Comparison of ENCODE assay signal across 22 cellular contexts in the genomic region with DNA sequence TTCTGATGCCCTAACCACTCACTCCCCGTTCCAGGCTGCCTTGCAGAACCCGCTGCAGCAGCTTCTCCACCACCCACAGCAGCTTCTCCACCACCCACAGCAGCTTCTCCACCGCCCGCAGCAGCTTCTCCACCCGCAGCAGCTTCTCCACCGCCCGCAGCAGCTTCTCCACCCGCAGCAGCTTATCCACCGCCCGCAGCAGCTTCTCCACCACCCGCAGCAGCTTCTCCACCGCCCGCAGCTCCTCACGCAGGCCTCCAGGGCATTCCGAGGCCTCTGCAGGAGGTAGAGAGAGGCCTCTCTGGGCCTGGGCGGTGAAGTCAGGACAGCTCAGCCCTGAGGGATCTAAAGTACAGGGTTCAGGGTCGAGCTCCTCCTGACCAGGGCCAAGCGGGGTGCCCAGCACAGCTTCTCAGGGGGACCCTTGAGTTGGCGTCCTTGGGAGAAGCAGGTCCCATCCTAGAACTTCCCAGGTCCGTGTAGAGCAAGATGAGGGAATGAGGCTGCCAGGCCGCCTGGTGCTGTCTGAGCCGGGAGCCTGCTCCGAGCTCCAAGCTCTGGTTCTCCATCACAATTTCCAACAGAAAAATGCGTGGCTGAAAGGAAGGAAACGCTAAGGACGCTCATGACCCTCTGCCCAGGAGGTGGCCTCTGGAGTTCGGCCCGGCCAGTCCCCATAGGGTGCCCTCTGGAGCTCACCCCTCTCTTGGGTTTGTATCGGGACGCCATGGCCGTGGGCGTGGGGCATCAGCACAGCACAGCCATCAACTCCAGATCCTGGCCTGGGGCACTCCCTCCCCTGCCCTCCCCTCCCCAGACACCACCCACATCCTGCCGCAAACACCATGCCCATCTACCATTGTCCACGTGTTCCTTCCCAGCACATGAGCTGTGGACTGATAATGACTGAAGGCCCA.
DNase-seq lines count a peak whose midpoint lies in the region; ATAC-seq and TF ChIP-seq lines count a peak whose summit lies in the region.
"Had no signal": no experiment of that assay in that cellular context is flagged by ENCODE, and none has a peak within 500 bp of the region (broad histone marks: within the 10 kb centered on the region; RNA-seq: fewer than 3 reads in every experiment).

No MANE protein-coding gene starts in this region.

- no peak for TF ChIP-seq CTCF in chondrocyte (IDR thresholded peaks at IDR 0.05)

- H3K9ac ChIP-seq in neuronal stem cell (ENCODE audit: low read depth, low read length, poor library complexity), result no peak overlapping the region

- H3K4me3 ChIP-seq in neuronal stem cell (ENCODE audit: low read length in 2 of 2), result no peak overlapping the region
- H3K4me3 ChIP-seq: gastroesophageal sphincter, lower lobe of right lung had no signal

- intact Hi-C loops in Right ventricle myocardium inferior (cut with DNase I) (no loop called here), left ventricle myocardium superior (cut with micrococcal nuclease) (no loop called here)

- no peak overlapping the region for H4K8ac ChIP-seq in neuronal stem cell (ENCODE audit: low read depth, low read length)

- no peaks in the 10 kb centered on the region for H3K79me1 ChIP-seq in neuronal stem cell (ENCODE audit: low read depth, low read length)

- H3K4me3 Mint-ChIP-seq in chondrocyte (ENCODE audit: unreplicated experiment), result no peak overlapping the region
- H3K4me3 Mint-ChIP-seq: CD14-positive monocyte had no signal

- H3K36me3 ChIP-seq in neuronal stem cell (replicated peaks in 1 of 2; ENCODE audit: control insufficient read depth in 2 of 2, insufficient read depth in 2 of 2, low read length in 2 of 2), result no peaks in the 10 kb centered on the region
- H3K36me3 ChIP-seq: gastroesophageal sphincter, lower lobe of right lung, WERI-Rb-1 had no signal

- H3K4me2 ChIP-seq in neuronal stem cell (ENCODE audit: insufficient read depth, low read length, poor library complexity, severe bottlenecking), result no peak overlapping the region

- H3K18ac ChIP-seq in neuronal stem cell (ENCODE audit: low read length), result peak overlapping the region; percentile 60

- no peak overlapping the region for H3K27ac ChIP-seq in neuronal stem cell (replicated peaks; ENCODE audit: low read length)
- H3K27ac ChIP-seq: gastroesophageal sphincter, HL-60, lower lobe of right lung, WERI-Rb-1 had no signal

- H2AK5ac ChIP-seq in neuronal stem cell (ENCODE audit: low read depth, low read length), result peak overlapping the region; percentile 61

- H2BK5ac ChIP-seq in neuronal stem cell (ENCODE audit: low read length), result no peak overlapping the region

- H4K91ac ChIP-seq in neuronal stem cell (ENCODE audit: low read depth, low read length, poor library complexity), result no peak overlapping the region

- no peak overlapping the region for H2BK120ac ChIP-seq in neuronal stem cell (ENCODE audit: low read depth, low read length)

- H2AFZ ChIP-seq in neuronal stem cell (ENCODE audit: low read length), result no peak overlapping the region

- peaks cover 0 to 5% of the 10 kb centered on the region in 2 donors for H3K9me3 ChIP-seq in neuronal stem cell (replicated peaks in 1 of 2; ENCODE audit: control insufficient read depth in 2 of 2, insufficient read depth in 1 of 2, low read depth in 1 of 2, low read length in 2 of 2)

- DNase-seq in Right ventricle myocardium inferior (ENCODE audit: missing footprints) (peak; percentile 61), left ventricle myocardium superior (no peak), chondrocyte (ENCODE audit: low spot score) (peak; percentile 83), neuronal stem cell (ENCODE audit: low spot score) (no peak), ureter (ENCODE audit: low spot score) (peak; percentile 26)
- DNase-seq: activated CD4-positive, alpha-beta T cell treated with anti-CD3 and anti-CD28 coated beads, Interleukin-2, amount 50 U/mL, for 1 hour; activated naive CD4-positive, alpha-beta T cell; activated T-cell treated with anti-CD3 and anti-CD28 coated beads for 4 hours; Calu3; hippocampal formation; Karpas-422; lower lobe of right lung; MV-4-11; NCI-H526 treated with DMSO at 0.1 percent for 48 hours; T-helper 2 cell; WERI-Rb-1 had no signal

- no CpG with 5 or more reads among the region's 34 CpGs for WGBS in neuronal stem cell (ENCODE audit: extremely low coverage in 2 of 2, insufficient read length in 2 of 2, insufficient replicate concordance in 1 of 2), 2 donors

- H3K27ac Mint-ChIP-seq in chondrocyte (ENCODE audit: unreplicated experiment), result no peak overlapping the region
- H3K27ac Mint-ChIP-seq: CD14-positive monocyte had no signal

- H3K27me3 ChIP-seq in neuronal stem cell (ENCODE audit: control insufficient read depth in 3 of 3, insufficient read depth in 3 of 3, low read depth in 1 of 3, low read length in 3 of 3), result no peaks in the 10 kb centered on the region

- H3K4me1 Mint-ChIP-seq in chondrocyte (ENCODE audit: low read depth), result no peaks in the 10 kb centered on the region
- H3K4me1 Mint-ChIP-seq: CD14-positive monocyte had no signal

- peaks cover 7% of the 10 kb centered on the region for H3K27me3 Mint-ChIP-seq in chondrocyte (ENCODE audit: low read depth)

- peak overlapping the region; percentile 63 for H3K23ac ChIP-seq in neuronal stem cell (ENCODE audit: low read depth, low read length, poor library complexity)

- H2BK12ac ChIP-seq in neuronal stem cell (ENCODE audit: low read length), result no peak overlapping the region

- peaks cover 7% of the 10 kb centered on the region for H3K9me3 Mint-ChIP-seq in chondrocyte (ENCODE audit: low read depth)

- H3K4me1 ChIP-seq in neuronal stem cell (ENCODE audit: control insufficient read depth in 2 of 2, insufficient read depth in 1 of 2, low read depth in 1 of 2, low read length in 2 of 2), result no peaks in the 10 kb centered on the region
- H3K4me1 ChIP-seq: gastroesophageal sphincter, lower lobe of right lung had no signal

- peak overlapping the region; percentile 14 for H3K14ac ChIP-seq in neuronal stem cell (ENCODE audit: low read length)

- peak overlapping the region; percentile 44 for H2BK15ac ChIP-seq in neuronal stem cell (ENCODE audit: low read length)

- ATAC-seq in Right ventricle myocardium inferior (no peak), left ventricle myocardium superior (no peak), HG03432 (IDR thresholded peaks at IDR 0.05; ENCODE audit: unreplicated experiment) (no peak), HG02885 (IDR thresholded peaks at IDR 0.05; ENCODE audit: poor library complexity, unreplicated experiment) (no peak), HG03097 (IDR thresholded peaks at IDR 0.05; ENCODE audit: low FRiP score, unreplicated experiment) (no peak)
- ATAC-seq: gastroesophageal sphincter, lower lobe of right lung had no signal

- peaks cover 2% of the 10 kb centered on the region for H3K36me3 Mint-ChIP-seq in chondrocyte (ENCODE audit: low read depth)
- H3K36me3 Mint-ChIP-seq: CD14-positive monocyte had no signal

- H3K4ac ChIP-seq in neuronal stem cell (ENCODE audit: low read length), result no peak overlapping the region

Comparison
In these comparisons a context has a peak if more than half of its experiments do, and no peak if none do; other contexts are left out.
1. DNase-seq: peak in Right ventricle myocardium inferior (single experiment), chondrocyte (single experiment) and ureter (single experiment); none in left ventricle myocardium superior (single experiment) and neuronal stem cell (single experiment).